2 cellular contexts compared by ENCODE assay signal in genomic region chr15:34732430-34732829, GRCh38.
TF ChIP-seq lines count a peak whose summit lies in the region.

No MANE protein-coding gene starts in this region.

TF ChIP-seq in K562, 482 proteins besides CTCF, POLR2A, EP300 and RAD21 (continues in another document):
- TF ChIP-seq, protein P1, sequence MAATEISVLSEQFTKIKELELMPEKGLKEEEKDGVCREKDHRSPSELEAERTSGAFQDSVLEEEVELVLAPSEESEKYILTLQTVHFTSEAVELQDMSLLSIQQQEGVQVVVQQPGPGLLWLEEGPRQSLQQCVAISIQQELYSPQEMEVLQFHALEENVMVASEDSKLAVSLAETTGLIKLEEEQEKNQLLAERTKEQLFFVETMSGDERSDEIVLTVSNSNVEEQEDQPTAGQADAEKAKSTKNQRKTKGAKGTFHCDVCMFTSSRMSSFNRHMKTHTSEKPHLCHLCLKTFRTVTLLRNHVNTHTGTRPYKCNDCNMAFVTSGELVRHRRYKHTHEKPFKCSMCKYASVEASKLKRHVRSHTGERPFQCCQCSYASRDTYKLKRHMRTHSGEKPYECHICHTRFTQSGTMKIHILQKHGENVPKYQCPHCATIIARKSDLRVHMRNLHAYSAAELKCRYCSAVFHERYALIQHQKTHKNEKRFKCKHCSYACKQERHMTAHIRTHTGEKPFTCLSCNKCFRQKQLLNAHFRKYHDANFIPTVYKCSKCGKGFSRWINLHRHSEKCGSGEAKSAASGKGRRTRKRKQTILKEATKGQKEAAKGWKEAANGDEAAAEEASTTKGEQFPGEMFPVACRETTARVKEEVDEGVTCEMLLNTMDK (IDR thresholded peaks at IDR 0.05; ENCODE audit: borderline replicate concordance, insufficient read depth, low read depth, low read length, poor library complexity, severe bottlenecking), result no peak
- TF ChIP-seq ZNF175 (CRISPR knock-in tag; IDR thresholded peaks at IDR 0.05; ENCODE audit: low read depth) (no peak), ZNF280B (CRISPR knock-in tag; IDR thresholded peaks at IDR 0.05) (no peak), FOXJ2 (tag; IDR thresholded peaks at IDR 0.05) (no peak), TBL1XR1 (IDR thresholded peaks at IDR 0.05; ENCODE audit: low read length in 2 of 2) (no peak), SAP30 (IDR thresholded peaks at IDR 0.05; ENCODE audit: borderline replicate concordance, insufficient read depth, low read depth, low read length, poor library complexity, severe bottlenecking) (no peak), ZNF766 (CRISPR knock-in tag; conservative IDR thresholded peaks at IDR 0.05) (no peak), HIVEP1 (CRISPR knock-in tag; IDR thresholded peaks at IDR 0.05) (no peak)
- TF ChIP-seq, protein P2, sequence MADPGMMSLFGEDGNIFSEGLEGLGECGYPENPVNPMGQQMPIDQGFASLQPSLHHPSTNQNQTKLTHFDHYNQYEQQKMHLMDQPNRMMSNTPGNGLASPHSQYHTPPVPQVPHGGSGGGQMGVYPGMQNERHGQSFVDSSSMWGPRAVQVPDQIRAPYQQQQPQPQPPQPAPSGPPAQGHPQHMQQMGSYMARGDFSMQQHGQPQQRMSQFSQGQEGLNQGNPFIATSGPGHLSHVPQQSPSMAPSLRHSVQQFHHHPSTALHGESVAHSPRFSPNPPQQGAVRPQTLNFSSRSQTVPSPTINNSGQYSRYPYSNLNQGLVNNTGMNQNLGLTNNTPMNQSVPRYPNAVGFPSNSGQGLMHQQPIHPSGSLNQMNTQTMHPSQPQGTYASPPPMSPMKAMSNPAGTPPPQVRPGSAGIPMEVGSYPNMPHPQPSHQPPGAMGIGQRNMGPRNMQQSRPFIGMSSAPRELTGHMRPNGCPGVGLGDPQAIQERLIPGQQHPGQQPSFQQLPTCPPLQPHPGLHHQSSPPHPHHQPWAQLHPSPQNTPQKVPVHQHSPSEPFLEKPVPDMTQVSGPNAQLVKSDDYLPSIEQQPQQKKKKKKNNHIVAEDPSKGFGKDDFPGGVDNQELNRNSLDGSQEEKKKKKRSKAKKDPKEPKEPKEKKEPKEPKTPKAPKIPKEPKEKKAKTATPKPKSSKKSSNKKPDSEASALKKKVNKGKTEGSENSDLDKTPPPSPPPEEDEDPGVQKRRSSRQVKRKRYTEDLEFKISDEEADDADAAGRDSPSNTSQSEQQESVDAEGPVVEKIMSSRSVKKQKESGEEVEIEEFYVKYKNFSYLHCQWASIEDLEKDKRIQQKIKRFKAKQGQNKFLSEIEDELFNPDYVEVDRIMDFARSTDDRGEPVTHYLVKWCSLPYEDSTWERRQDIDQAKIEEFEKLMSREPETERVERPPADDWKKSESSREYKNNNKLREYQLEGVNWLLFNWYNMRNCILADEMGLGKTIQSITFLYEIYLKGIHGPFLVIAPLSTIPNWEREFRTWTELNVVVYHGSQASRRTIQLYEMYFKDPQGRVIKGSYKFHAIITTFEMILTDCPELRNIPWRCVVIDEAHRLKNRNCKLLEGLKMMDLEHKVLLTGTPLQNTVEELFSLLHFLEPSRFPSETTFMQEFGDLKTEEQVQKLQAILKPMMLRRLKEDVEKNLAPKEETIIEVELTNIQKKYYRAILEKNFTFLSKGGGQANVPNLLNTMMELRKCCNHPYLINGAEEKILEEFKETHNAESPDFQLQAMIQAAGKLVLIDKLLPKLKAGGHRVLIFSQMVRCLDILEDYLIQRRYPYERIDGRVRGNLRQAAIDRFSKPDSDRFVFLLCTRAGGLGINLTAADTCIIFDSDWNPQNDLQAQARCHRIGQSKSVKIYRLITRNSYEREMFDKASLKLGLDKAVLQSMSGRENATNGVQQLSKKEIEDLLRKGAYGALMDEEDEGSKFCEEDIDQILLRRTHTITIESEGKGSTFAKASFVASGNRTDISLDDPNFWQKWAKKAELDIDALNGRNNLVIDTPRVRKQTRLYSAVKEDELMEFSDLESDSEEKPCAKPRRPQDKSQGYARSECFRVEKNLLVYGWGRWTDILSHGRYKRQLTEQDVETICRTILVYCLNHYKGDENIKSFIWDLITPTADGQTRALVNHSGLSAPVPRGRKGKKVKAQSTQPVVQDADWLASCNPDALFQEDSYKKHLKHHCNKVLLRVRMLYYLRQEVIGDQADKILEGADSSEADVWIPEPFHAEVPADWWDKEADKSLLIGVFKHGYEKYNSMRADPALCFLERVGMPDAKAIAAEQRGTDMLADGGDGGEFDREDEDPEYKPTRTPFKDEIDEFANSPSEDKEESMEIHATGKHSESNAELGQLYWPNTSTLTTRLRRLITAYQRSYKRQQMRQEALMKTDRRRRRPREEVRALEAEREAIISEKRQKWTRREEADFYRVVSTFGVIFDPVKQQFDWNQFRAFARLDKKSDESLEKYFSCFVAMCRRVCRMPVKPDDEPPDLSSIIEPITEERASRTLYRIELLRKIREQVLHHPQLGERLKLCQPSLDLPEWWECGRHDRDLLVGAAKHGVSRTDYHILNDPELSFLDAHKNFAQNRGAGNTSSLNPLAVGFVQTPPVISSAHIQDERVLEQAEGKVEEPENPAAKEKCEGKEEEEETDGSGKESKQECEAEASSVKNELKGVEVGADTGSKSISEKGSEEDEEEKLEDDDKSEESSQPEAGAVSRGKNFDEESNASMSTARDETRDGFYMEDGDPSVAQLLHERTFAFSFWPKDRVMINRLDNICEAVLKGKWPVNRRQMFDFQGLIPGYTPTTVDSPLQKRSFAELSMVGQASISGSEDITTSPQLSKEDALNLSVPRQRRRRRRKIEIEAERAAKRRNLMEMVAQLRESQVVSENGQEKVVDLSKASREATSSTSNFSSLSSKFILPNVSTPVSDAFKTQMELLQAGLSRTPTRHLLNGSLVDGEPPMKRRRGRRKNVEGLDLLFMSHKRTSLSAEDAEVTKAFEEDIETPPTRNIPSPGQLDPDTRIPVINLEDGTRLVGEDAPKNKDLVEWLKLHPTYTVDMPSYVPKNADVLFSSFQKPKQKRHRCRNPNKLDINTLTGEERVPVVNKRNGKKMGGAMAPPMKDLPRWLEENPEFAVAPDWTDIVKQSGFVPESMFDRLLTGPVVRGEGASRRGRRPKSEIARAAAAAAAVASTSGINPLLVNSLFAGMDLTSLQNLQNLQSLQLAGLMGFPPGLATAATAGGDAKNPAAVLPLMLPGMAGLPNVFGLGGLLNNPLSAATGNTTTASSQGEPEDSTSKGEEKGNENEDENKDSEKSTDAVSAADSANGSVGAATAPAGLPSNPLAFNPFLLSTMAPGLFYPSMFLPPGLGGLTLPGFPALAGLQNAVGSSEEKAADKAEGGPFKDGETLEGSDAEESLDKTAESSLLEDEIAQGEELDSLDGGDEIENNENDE (IDR thresholded peaks at IDR 0.05; ENCODE audit: low read depth, low read length), result no peak

TF ChIP-seq in HEK293T, 16 proteins besides CTCF, POLR2A, EP300 and RAD21 (continued from another document):
- TF ChIP-seq, protein P3, sequence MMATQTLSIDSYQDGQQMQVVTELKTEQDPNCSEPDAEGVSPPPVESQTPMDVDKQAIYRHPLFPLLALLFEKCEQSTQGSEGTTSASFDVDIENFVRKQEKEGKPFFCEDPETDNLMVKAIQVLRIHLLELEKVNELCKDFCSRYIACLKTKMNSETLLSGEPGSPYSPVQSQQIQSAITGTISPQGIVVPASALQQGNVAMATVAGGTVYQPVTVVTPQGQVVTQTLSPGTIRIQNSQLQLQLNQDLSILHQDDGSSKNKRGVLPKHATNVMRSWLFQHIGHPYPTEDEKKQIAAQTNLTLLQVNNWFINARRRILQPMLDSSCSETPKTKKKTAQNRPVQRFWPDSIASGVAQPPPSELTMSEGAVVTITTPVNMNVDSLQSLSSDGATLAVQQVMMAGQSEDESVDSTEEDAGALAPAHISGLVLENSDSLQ (IDR thresholded peaks at IDR 0.05), result no peak
- TF ChIP-seq TARDBP (IDR thresholded peaks at IDR 0.05) (no peak), ZNF384 (IDR thresholded peaks at IDR 0.05) (no peak), ARNT (IDR thresholded peaks at IDR 0.05) (no peak), NFRKB (IDR thresholded peaks at IDR 0.05) (no peak), CTBP1 (IDR thresholded peaks at IDR 0.05; ENCODE audit: borderline replicate concordance) (no peak), SP1 (IDR thresholded peaks at IDR 0.05) (no peak), FOXA1 (IDR thresholded peaks at IDR 0.05) (no peak), SUZ12 (IDR thresholded peaks at IDR 0.05) (no peak), BHLHE40 (IDR thresholded peaks at IDR 0.05; ENCODE audit: borderline replicate concordance) (no peak), L3MBTL2 (conservative IDR thresholded peaks at IDR 0.05) (no peak), FOXM1 (IDR thresholded peaks at IDR 0.05; ENCODE audit: borderline replicate concordance) (no peak), LEF1 (IDR thresholded peaks at IDR 0.05; ENCODE audit: borderline replicate concordance) (no peak)
